ENCODE assay signal across 20 cellular contexts in the genomic region with DNA sequence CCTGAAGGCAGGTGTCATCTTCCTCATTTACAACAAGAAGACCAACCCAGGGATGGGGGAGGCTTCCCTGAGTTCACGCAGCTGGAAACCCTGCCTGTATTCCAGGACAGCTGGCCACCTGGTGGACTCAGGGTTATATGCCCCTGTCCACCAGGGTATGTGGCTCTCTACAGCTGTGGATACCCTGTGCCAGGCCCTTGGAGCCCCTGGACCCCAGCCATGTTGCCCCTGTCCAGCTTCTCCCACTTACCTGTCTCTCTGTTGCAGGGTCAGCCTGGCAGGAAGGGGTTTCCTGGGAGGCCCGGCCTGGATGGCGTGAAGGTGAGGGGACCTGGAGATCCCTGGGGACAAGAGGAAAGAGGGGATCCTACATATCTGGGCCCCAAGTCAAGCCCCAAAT.
A peak's percentile ranks its signal among the peaks of the same experiment; 100 is the strongest.
DNase-seq lines count a peak whose midpoint lies in the region; ATAC-seq and TF ChIP-seq lines count a peak whose summit lies in the region.
"Had no signal": no experiment of that assay in that cellular context is flagged by ENCODE, and none has a peak within 500 bp of the region (broad histone marks: within the 10 kb centered on the region; RNA-seq: fewer than 3 reads in every experiment).

No MANE protein-coding gene starts in this region.

- peak in 2 of 3 donors; percentile 33 to 62 for DNase-seq in right cardiac atrium
- DNase-seq in heart left ventricle = no peak
- no peak for DNase-seq in brain microvascular endothelial cell
- DNase-seq in left kidney (ENCODE audit: low read depth, low spot score) = peak; percentile 77
- no peak for DNase-seq in type B pancreatic cell (ENCODE audit: extremely low spot score, unreplicated experiment)
- DNase-seq in NCI-H2081 treated with DMSO at 0.1 percent for 48 hours (lab: John Stamatoyannopoulos, UW) = no peak
- no peak for DNase-seq in KBM-7
- DNase-seq: ACHN; BE2C; C1 segment of cervical spinal cord; CD4-positive, CD25-positive, alpha-beta regulatory T cell; CD8-positive, alpha-beta memory T cell; COR-L47; DMS 273 treated with DMSO at 0.1 percent for 48 hours; DMS79 treated with DMSO at 0.1 percent for 48 hours; GF-D8; H9; IMR-90 had no signal

- no peak overlapping the region for H3K4me3 ChIP-seq in right cardiac atrium (ENCODE audit: low read length)
- H3K4me3 ChIP-seq in heart left ventricle = no peak overlapping the region
- no peak overlapping the region for H3K4me3 ChIP-seq in brain microvascular endothelial cell (ENCODE audit: low read depth, low read length)
- H3K4me3 ChIP-seq: K562 had no signal

- no peaks in the 10 kb centered on the region for H3K27me3 Mint-ChIP-seq in type B pancreatic cell

- H3K36me3 ChIP-seq in heart left ventricle (peaks cover 0 to 5% (median 0%) of the 10 kb centered on the region in 9 donors), brain microvascular endothelial cell (replicated peaks) (no peaks in the 10 kb centered on the region)
- H3K36me3 ChIP-seq: BE2C had no signal

- no peak for TF ChIP-seq POLR2A in heart left ventricle (IDR thresholded peaks at IDR 0.05)

- no peak overlapping the region for H3K27ac ChIP-seq in right cardiac atrium (ENCODE audit: low read length)
- no peak overlapping the region for H3K27ac ChIP-seq in heart left ventricle
- no peak overlapping the region for H3K27ac ChIP-seq in brain microvascular endothelial cell
- H3K27ac ChIP-seq: HL-60 had no signal

- peaks cover 8% of the 10 kb centered on the region for H3K4me1 Mint-ChIP-seq in type B pancreatic cell (ENCODE audit: unreplicated experiment)
- H3K4me1 Mint-ChIP-seq: CD4-positive, CD25-positive, alpha-beta regulatory T cell; CD8-positive, alpha-beta memory T cell had no signal

- intact Hi-C loops in right cardiac atrium (cut with DNase I) (no loop called here), heart left ventricle (cut with DNase I) (loop anchor here in 1 of 10 donors (5.0 kb wide), 1 partner anchor 36 kb away; no protein-coding TSS in a partner anchor)

- TF ChIP-seq CTCF in heart left ventricle (IDR thresholded peaks at IDR 0.05) (no peak), brain microvascular endothelial cell (IDR thresholded peaks at IDR 0.05; ENCODE audit: low read depth, low read length, missing control alignments) (peak; percentile 22), type B pancreatic cell (conservative IDR thresholded peaks at IDR 0.05) (peak; percentile 24)

- in situ Hi-C loops in brain microvascular endothelial cell (cut with HindIII; ENCODE audit: low pct_ligation_motif_present, low sequenced_read_pairs) (no loop called here), KBM-7 (cut with MboI; ENCODE audit: low pct_unique_long_range_greater_than_20kb, low sequenced_read_pairs) (no loop called here)

- no peak for ATAC-seq in right cardiac atrium
- no peak for ATAC-seq in heart left ventricle
- ATAC-seq: K562 had no signal

- H3K9me3 Mint-ChIP-seq in type B pancreatic cell = no peaks in the 10 kb centered on the region
- H3K9me3 Mint-ChIP-seq: CD8-positive, alpha-beta memory T cell; H9 had no signal

- 93% methylated on average over 3 of the region's 3 CpGs for WGBS in right cardiac atrium
- 79 to 95% (median 90%) methylated on average over 3 of the region's 3 CpGs for WGBS in heart left ventricle, 4 donors

- H3K9me3 ChIP-seq in right cardiac atrium (ENCODE audit: control insufficient read depth, low read length) = no peaks in the 10 kb centered on the region
- H3K9me3 ChIP-seq in heart left ventricle = no peaks in the 10 kb centered on the region
- H3K9me3 ChIP-seq: BE2C had no signal

- H3K27ac Mint-ChIP-seq in type B pancreatic cell = no peak overlapping the region
- H3K27ac Mint-ChIP-seq: CD4-positive, CD25-positive, alpha-beta regulatory T cell; CD8-positive, alpha-beta memory T cell had no signal

- H3K27me3 ChIP-seq in right cardiac atrium (ENCODE audit: control insufficient read depth, insufficient read depth) = no peaks in the 10 kb centered on the region
- no peaks in the 10 kb centered on the region for H3K27me3 ChIP-seq in heart left ventricle
- no peaks in the 10 kb centered on the region for H3K27me3 ChIP-seq in brain microvascular endothelial cell (replicated peaks)
- H3K27me3 ChIP-seq: BE2C had no signal

- H3K4me3 Mint-ChIP-seq in type B pancreatic cell = no peak overlapping the region
- H3K4me3 Mint-ChIP-seq: CD4-positive, CD25-positive, alpha-beta regulatory T cell; CD8-positive, alpha-beta memory T cell; H9 had no signal

- H3K4me1 ChIP-seq in right cardiac atrium (ENCODE audit: control insufficient read depth, insufficient read depth, low read length) (peaks cover 2% of the 10 kb centered on the region), heart left ventricle (peaks cover 0 to 24% (median 16%) of the 10 kb centered on the region in 12 donors)

- H3K36me3 Mint-ChIP-seq in type B pancreatic cell = no peaks in the 10 kb centered on the region
- H3K36me3 Mint-ChIP-seq: CD4-positive, CD25-positive, alpha-beta regulatory T cell; CD8-positive, alpha-beta memory T cell had no signal

Comparison
In these comparisons a context has a peak if more than half of its experiments do, and no peak if none do; other contexts are left out.
1. DNase-seq: peak in right cardiac atrium (2 of 3) and left kidney (single experiment); none in heart left ventricle (0 of 5), brain microvascular endothelial cell (single experiment), type B pancreatic cell (single experiment), NCI-H2081 treated with DMSO at 0.1 percent for 48 hours (single experiment) and KBM-7 (single experiment).
2. CTCF ChIP-seq: peak in brain microvascular endothelial cell (single experiment) and type B pancreatic cell (single experiment); none in heart left ventricle (0 of 12).